ENCODE assay signal across 27 cellular contexts in the genomic region with DNA sequence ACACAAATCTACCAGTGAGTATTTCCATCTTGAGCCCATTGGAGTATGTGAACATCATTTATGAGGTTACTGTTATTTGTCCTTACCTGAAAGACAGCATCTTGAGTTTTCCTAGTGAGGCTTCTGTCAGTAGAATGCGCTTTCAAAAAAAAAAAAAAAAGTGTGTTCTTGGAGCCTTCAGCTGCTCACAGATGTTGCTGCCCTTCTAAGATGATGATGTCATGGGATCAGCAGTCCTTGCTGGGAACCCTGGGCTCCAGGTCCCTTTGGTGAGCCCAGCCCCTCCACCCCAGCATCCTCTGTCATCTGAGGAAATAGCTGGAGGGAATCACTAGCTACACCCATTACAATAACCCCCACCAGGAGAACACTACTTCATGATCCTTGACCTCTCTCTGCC.
"Had no signal": no experiment of that assay in that cellular context is flagged by ENCODE, and none has a peak within 500 bp of the region (broad histone marks: within the 10 kb centered on the region; RNA-seq: fewer than 3 reads in every experiment).

No MANE protein-coding gene starts in this region.

- H3K4me1 ChIP-seq: pancreas, prostate gland, right atrium auricular region, stomach, thyroid gland, tibial nerve, upper lobe of left lung, vagina had no signal

- H3K9me3 ChIP-seq: neutrophil, pancreas, prostate gland, thyroid gland, vagina had no signal

- H3K36me3 ChIP-seq: neutrophil, pancreas, prostate gland, right atrium auricular region, stomach, thoracic aorta, thyroid gland, tibial nerve, upper lobe of left lung, vagina had no signal

- DNase-seq: naive B cell; naive thymus-derived CD8-positive, alpha-beta T cell; nephron progenitor cell; nucleus accumbens; pancreas; retina; small intestine; stimulated activated CD4-positive, alpha-beta T cell treated with anti-CD3 and anti-CD28 coated beads, Interleukin-15, amount 100 ng/mL, for 24 hours; stimulated activated CD4-positive, alpha-beta T cell treated with anti-CD3 and anti-CD28 coated beads, Interleukin-2, amount 100 ng/mL, for 24 hours; stimulated activated CD4-positive, alpha-beta T cell treated with anti-CD3 and anti-CD28 coated beads, Interleukin-2, amount 100 ng/mL, for 48 hours; stimulated activated CD4-positive, alpha-beta T cell treated with anti-CD3 and anti-CD28 coated beads, Interleukin-4, amount 100 ng/mL, for 24 hours; stimulated activated naive B cell treated with anti-CD40 and anti-IgM and Interleukin-4, amounts not matched to agents 10 μg/mL and 1 μg/mL and 100 μg/mL, for 72 hours; stimulated activated naive CD4-positive, alpha-beta T cell treated with Interleukin-2 at 50 U/mL for 16 hours; stomach; thyroid gland; trophoblast cell; upper lobe of left lung had no signal

- FAIRE-seq: pancreas, small intestine, urothelium cell line had no signal

- H3K27ac ChIP-seq: neutrophil, pancreas, prostate gland, right atrium auricular region, stomach, thoracic aorta, thyroid gland, tibial nerve, upper lobe of left lung, vagina had no signal

- H3K4me3 ChIP-seq: pancreas, prostate gland, right atrium auricular region, stomach, thoracic aorta, thyroid gland, tibial nerve, upper lobe of left lung, vagina had no signal

- ATAC-seq: naive thymus-derived CD8-positive, alpha-beta T cell; natural killer cell treated with Interleukin-12 subunit alpha and Interleukin-12 subunit beta and Interleukin-15 and Interleukin-18, amount 100 ng/mL, for 72 hours; pancreas; sciatic nerve; stimulated activated effector memory CD8-positive, alpha-beta T cell treated with anti-CD3 and anti-CD28 coated beads, Interleukin-12 subunit alpha, Interleukin-12 subunit beta, amount 100 ng/mL, for 72 hours; stimulated activated naive B cell treated with anti-CD40 and anti-IgM and Interleukin-4, amounts not matched to agents 10 μg/mL and 1 μg/mL and 100 μg/mL, for 72 hours had no signal

- H3K27me3 ChIP-seq: neutrophil, pancreas, right atrium auricular region, stomach, thyroid gland, tibial nerve, upper lobe of left lung, vagina had no signal
